In the genomic region with DNA sequence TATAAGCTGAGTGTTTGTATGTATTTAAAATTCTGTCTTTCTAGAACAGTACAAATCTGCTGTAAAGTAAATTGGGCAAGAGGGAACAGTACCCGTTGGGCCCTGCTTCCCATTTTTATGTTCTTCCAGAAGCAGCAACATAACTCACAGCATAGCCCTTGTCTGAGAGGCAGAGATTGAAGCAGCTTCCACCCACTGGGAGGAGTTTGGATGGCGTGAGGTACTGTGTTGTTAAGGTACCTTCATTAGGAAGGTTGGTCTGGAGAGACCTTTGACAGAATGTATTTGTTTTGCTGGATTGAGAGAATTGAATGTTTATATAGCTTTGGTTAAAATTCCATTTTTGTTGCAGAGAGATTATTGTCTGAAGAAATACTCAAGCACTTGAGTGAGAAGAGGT, we compare ENCODE assay signal across 15 cellular contexts. TPM values are rescaled to one million over a fixed set of nuclear protein-coding genes. Genes with fewer than 3 reads are reported as not detected.
DNase-seq lines count a peak whose midpoint lies in the region; ATAC-seq, FAIRE-seq and TF ChIP-seq lines count a peak whose summit lies in the region.
"Had no signal": no experiment of that assay in that cellular context is flagged by ENCODE, and none has a peak within 500 bp of the region (broad histone marks: within the 10 kb centered on the region; RNA-seq: fewer than 3 reads in every experiment).

No MANE protein-coding gene starts in this region.

- ATAC-seq in GM21360 (IDR thresholded peaks at IDR 0.05; ENCODE audit: unreplicated experiment): no peak
- ATAC-seq: CD8-positive, alpha-beta T cell; K562 had no signal

- H3K9me3 ChIP-seq in GM23248 (ENCODE audit: low read depth) (no peaks in the 10 kb centered on the region), hepatocyte (ENCODE audit: low read depth) (no peaks in the 10 kb centered on the region)
- H3K9me3 ChIP-seq: BE2C had no signal

- peaks cover 99% of the 10 kb centered on the region for H3K79me2 ChIP-seq in GM23248 (ENCODE audit: insufficient read depth)
- peaks cover 90% of the 10 kb centered on the region for H3K79me2 ChIP-seq in hepatocyte

- H3K4me3 ChIP-seq in GM23248 (no peak overlapping the region), hepatocyte (no peak overlapping the region)
- H3K4me3 ChIP-seq: K562 had no signal

- H3K9me2 ChIP-seq in GM23248 (ENCODE audit: insufficient read depth) (no peaks in the 10 kb centered on the region), hepatocyte (replicated peaks; ENCODE audit: insufficient read depth) (no peaks in the 10 kb centered on the region)

- FAIRE-seq in D721Med (lab: Jason Lieb, UNC): no peak
- FAIRE-seq: HTR-8/SVneo, K562 had no signal

- H3K4me3 Mint-ChIP-seq in osteocyte (ENCODE audit: unreplicated experiment): no peak overlapping the region
- H3K4me3 Mint-ChIP-seq: CD8-positive, alpha-beta T cell had no signal

- H3K36me3 ChIP-seq in GM23248 (ENCODE audit: low read depth) (no peaks in the 10 kb centered on the region; the same call in 1 of the 2 replicates), hepatocyte (replicated peaks; ENCODE audit: insufficient read depth, low read depth) (no peaks in the 10 kb centered on the region)
- H3K36me3 ChIP-seq: BE2C had no signal

- TF ChIP-seq CTCF in hepatocyte (IDR thresholded peaks at IDR 0.05; ENCODE audit: poor library complexity) (no peak), osteocyte (IDR thresholded peaks at IDR 0.05) (no peak), D721Med (IDR thresholded peaks at IDR 0.05; ENCODE audit: insufficient read depth, missing control alignments) (no peak)

- no peaks in the 10 kb centered on the region for H3K9me3 Mint-ChIP-seq in osteocyte (ENCODE audit: unreplicated experiment)
- H3K9me3 Mint-ChIP-seq: CD8-positive, alpha-beta T cell had no signal

- H3K27me3 ChIP-seq in GM23248 (replicated peaks; ENCODE audit: insufficient read depth) (no peaks in the 10 kb centered on the region), hepatocyte (no peaks in the 10 kb centered on the region)
- H3K27me3 ChIP-seq: BE2C had no signal

- WGBS in GM23248 (ENCODE audit: low coverage in 1 of 2, low lambda C conversion rate in 2 of 2, missing lambda C conversion rate in 2 of 2), 2 experiments: 52 to 54% methylated on average over 2 of the region's 2 CpGs
- 54% methylated on average over 2 of the region's 2 CpGs for WGBS in hepatocyte (ENCODE audit: low lambda C conversion rate, missing lambda C conversion rate)

- peaks cover 57% of the 10 kb centered on the region for H3K4me1 Mint-ChIP-seq in osteocyte (ENCODE audit: unreplicated experiment)

- H3K4me2 ChIP-seq in GM23248 (ENCODE audit: unreplicated experiment) (no peak overlapping the region), hepatocyte (no peak overlapping the region)

- no peak for DNase-seq in GM23248
- peak; percentile 24 for DNase-seq in NCI-H69 (lab: John Stamatoyannopoulos, UW)
- no peak for DNase-seq in hepatocyte (ENCODE audit: low spot score)
- no peak for DNase-seq in osteocyte (ENCODE audit: extremely low spot score, unreplicated experiment)
- DNase-seq in D721Med (ENCODE audit: insufficient read length, low spot score): no peak
- DNase-seq in NCI-H2081 treated with DMSO at 0.1 percent for 48 hours (lab: John Stamatoyannopoulos, UW): no peak
- DNase-seq: BE2C; CD8-positive, alpha-beta T cell; H7; NCI-H146; NCI-H226; SHP77 treated with DMSO at 0.1 percent for 48 hours had no signal

- H4K20me1 ChIP-seq in GM23248 (ENCODE audit: insufficient read depth) (no peaks in the 10 kb centered on the region), hepatocyte (ENCODE audit: insufficient read depth, poor library complexity, severe bottlenecking) (no peaks in the 10 kb centered on the region)

- in situ Hi-C loops in GM23248 (cut with MboI): no loop called here

- H3K27ac Mint-ChIP-seq in osteocyte (ENCODE audit: unreplicated experiment): peak overlapping the region; percentile 19
- H3K27ac Mint-ChIP-seq: CD8-positive, alpha-beta T cell had no signal

- no peak overlapping the region for H2AFZ ChIP-seq in GM23248
- H2AFZ ChIP-seq in hepatocyte: no peak overlapping the region

- peaks cover 2% of the 10 kb centered on the region for H3K36me3 Mint-ChIP-seq in osteocyte (ENCODE audit: unreplicated experiment)
- H3K36me3 Mint-ChIP-seq: CD8-positive, alpha-beta T cell had no signal

- peaks cover 37% of the 10 kb centered on the region for H3K4me1 ChIP-seq in GM23248 (ENCODE audit: insufficient read depth)
- H3K4me1 ChIP-seq in hepatocyte (ENCODE audit: insufficient read depth): peaks cover 13% of the 10 kb centered on the region
- H3K4me1 ChIP-seq: BE2C had no signal

- H3K27ac ChIP-seq in GM23248: peak overlapping the region; percentile 9; the same call in 1 of the 2 replicates
- peak overlapping the region; percentile 12 for H3K27ac ChIP-seq in hepatocyte

- H3F3A ChIP-seq in GM23248 (ENCODE audit: insufficient read depth): peaks cover 61% of the 10 kb centered on the region

- no peak overlapping the region for H3K9ac ChIP-seq in GM23248

- H3K27me3 Mint-ChIP-seq in osteocyte (ENCODE audit: unreplicated experiment): no peaks in the 10 kb centered on the region

RNA-seq across cellular contexts. Expression of a gene that starts 24.8 kb away (rescaled TPM):
- total RNA-seq in GM23248 (2014; rRNA removed; shearing (Covaris generic)): 120 and 124 TPM in 2 replicates
- polyA plus RNA-seq in GM23248 (2016; fragmentation: Nextera tagmentation; extraction: Ambion mirVana): 113 and 116 TPM in 2 replicates
- total RNA-seq in hepatocyte: 44.8 and 49.6 TPM in 2 replicates
- 31.3 and 42.2 TPM in 2 replicates for polyA plus RNA-seq in hepatocyte
- total RNA-seq in osteocyte: 130 and 138 TPM in 2 replicates
- total RNA-seq: CD8-positive, alpha-beta T cell had no signal
